In the genomic region with DNA sequence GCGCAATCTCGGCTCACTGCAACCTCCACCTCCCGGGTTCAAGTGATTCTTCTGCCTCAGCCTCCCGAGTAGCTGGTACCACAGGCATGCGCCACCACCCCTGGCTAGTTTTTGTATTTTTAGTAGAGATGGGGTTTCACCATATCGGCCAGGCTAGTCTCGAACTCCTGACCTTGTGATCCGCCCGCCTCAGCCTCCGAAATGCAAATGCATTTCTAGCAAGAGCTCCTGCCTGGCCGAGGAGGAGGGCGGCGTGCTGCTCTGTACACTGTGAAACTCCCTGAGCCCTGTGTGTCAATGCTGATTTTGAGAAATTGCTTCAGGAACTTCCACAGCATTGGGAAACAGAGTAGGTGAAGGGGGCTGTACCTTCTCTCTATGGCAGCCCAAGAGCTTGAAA, we compare ENCODE assay signal across 7 cellular contexts. TPM values are rescaled to one million over a fixed set of nuclear protein-coding genes. Genes with fewer than 3 reads are reported as not detected.
"Had no signal": no experiment of that assay in that cellular context is flagged by ENCODE, and none has a peak within 500 bp of the region (broad histone marks: within the 10 kb centered on the region; RNA-seq: fewer than 3 reads in every experiment).

No MANE protein-coding gene starts in this region.

RNA-seq across cellular contexts. Expression of a gene that starts 16.1 kb away (rescaled TPM):
- total RNA-seq: GM23248, GM23338, H1, H4, H7, H9, HFFc6 had no signal
- polyA plus RNA-seq: GM23248, GM23338, H1 had no signal
